Comparison of ENCODE assay signal across 14 cellular contexts in the genomic region with DNA sequence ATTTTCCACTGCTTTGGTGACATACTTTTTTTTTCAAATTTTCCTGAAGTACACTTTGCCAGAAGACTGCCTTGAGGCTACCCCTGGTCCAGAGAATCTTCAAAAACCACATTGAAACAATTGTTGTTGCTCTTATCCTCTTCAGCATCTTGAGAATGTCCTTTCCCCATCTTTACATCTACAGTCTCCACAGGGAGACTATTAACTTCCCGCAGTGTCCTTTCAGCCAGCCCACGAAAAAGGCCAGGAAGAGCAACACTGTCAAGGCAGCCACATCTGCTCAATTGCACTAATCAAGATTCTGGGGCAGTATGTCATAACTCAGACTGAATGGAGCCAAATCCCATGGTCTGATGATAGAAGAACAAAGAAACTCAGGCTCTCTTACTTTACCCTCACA.
"Had no signal": no experiment of that assay in that cellular context is flagged by ENCODE, and none has a peak within 500 bp of the region (broad histone marks: within the 10 kb centered on the region; RNA-seq: fewer than 3 reads in every experiment).

No MANE protein-coding gene starts in this region.

- H3K27ac ChIP-seq: cardiac muscle cell, gastrocnemius medialis, neutrophil, skin epidermis, thyroid gland, vagina had no signal

- H3K36me3 Mint-ChIP-seq: activated CD4-positive, alpha-beta memory T cell treated with anti-CD3 and anti-CD28 coated beads for 36 hours; mesothelial cell of epicardium had no signal

- H3K27ac Mint-ChIP-seq: activated CD4-positive, alpha-beta memory T cell treated with anti-CD3 and anti-CD28 coated beads for 36 hours; activated naive CD8-positive, alpha-beta T cell treated with anti-CD3 and anti-CD28 coated beads, Interleukin-2, amount 50 U/mL, for 24 hours; mesothelial cell of epicardium; T-helper 2 cell treated with Interferon-gamma antibody and Interleukin-4, amounts not matched to agents 5 μg/mL and 100 μg/mL, for 36 hours had no signal

- H3K4me3 Mint-ChIP-seq: activated CD4-positive, alpha-beta memory T cell treated with anti-CD3 and anti-CD28 coated beads for 36 hours; activated naive CD8-positive, alpha-beta T cell treated with anti-CD3 and anti-CD28 coated beads, Interleukin-2, amount 50 U/mL, for 24 hours; mesothelial cell of epicardium; T-helper 2 cell treated with Interferon-gamma antibody and Interleukin-4, amounts not matched to agents 5 μg/mL and 100 μg/mL, for 36 hours had no signal

- DNase-seq: activated CD4-positive, alpha-beta memory T cell treated with anti-CD3 and anti-CD28 coated beads for 36 hours; activated CD4-positive, CD25-positive, alpha-beta regulatory T cell treated with anti-CD3 and anti-CD28 coated beads, Interleukin-2, amount 50 U/mL, for 72 hours; activated gamma-delta T cell; activated naive CD8-positive, alpha-beta T cell treated with anti-CD3 and anti-CD28 coated beads, Interleukin-2, amount 50 U/mL, for 24 hours; activated T-cell treated with anti-CD3 and anti-CD28 coated beads, Interleukin-2, amount 50 U/mL, for 48 hours; gastrocnemius medialis; kidney; thyroid gland had no signal

- H3K9me3 Mint-ChIP-seq: activated CD4-positive, alpha-beta memory T cell treated with anti-CD3 and anti-CD28 coated beads for 36 hours; activated naive CD8-positive, alpha-beta T cell treated with anti-CD3 and anti-CD28 coated beads, Interleukin-2, amount 50 U/mL, for 24 hours; T-helper 2 cell treated with Interferon-gamma antibody and Interleukin-4, amounts not matched to agents 5 μg/mL and 100 μg/mL, for 36 hours had no signal

- H3K9me3 ChIP-seq: gastrocnemius medialis, neutrophil, thyroid gland, vagina had no signal

- H3K27me3 ChIP-seq: cardiac muscle cell, gastrocnemius medialis, neutrophil, thyroid gland, vagina had no signal

- ATAC-seq: activated naive CD8-positive, alpha-beta T cell treated with anti-CD3 and anti-CD28 coated beads, Interleukin-2, amount 50 U/mL, for 24 hours; gastrocnemius medialis had no signal

- H3K4me1 ChIP-seq: gastrocnemius medialis, thyroid gland, vagina had no signal

- H3K36me3 ChIP-seq: cardiac muscle cell, gastrocnemius medialis, neutrophil, thyroid gland, vagina had no signal

- H3K4me3 ChIP-seq: cardiac muscle cell, gastrocnemius medialis, skin epidermis, thyroid gland, vagina had no signal
